In the genomic region with DNA sequence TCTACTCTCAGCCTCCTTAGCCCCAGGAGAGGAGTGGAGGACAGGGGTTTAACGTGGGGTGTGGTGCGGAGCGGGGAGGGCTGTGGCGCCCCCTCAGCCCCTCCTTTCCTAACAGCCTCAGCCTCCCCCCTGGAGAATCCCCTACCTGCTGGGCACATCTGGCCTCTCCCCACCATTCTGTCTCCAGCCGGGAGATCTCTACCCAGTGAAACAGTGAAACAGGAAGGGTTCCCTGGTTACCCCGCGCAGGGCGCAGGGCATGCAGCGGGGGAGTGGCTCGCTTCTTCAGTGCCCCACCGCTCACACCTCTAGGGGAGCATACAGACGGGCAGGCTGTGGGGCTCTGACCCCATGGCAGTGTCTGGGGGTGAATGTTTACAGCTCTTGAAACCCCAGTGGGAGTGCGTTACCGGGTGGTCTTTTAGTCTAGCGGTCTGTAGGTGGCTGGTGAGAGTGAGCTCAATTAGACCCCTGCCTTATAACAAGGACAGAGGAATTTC, we compare ENCODE assay signal across 1 cellular context.
A peak's percentile ranks its signal among the peaks of the same experiment; 100 is the strongest.
TF ChIP-seq lines count a peak whose summit lies in the region.

No MANE protein-coding gene starts in this region.

TF ChIP-seq in K562, 482 proteins besides CTCF, POLR2A, EP300 and RAD21 (continued from another document and continues in another):
- TF ChIP-seq, protein P1, sequence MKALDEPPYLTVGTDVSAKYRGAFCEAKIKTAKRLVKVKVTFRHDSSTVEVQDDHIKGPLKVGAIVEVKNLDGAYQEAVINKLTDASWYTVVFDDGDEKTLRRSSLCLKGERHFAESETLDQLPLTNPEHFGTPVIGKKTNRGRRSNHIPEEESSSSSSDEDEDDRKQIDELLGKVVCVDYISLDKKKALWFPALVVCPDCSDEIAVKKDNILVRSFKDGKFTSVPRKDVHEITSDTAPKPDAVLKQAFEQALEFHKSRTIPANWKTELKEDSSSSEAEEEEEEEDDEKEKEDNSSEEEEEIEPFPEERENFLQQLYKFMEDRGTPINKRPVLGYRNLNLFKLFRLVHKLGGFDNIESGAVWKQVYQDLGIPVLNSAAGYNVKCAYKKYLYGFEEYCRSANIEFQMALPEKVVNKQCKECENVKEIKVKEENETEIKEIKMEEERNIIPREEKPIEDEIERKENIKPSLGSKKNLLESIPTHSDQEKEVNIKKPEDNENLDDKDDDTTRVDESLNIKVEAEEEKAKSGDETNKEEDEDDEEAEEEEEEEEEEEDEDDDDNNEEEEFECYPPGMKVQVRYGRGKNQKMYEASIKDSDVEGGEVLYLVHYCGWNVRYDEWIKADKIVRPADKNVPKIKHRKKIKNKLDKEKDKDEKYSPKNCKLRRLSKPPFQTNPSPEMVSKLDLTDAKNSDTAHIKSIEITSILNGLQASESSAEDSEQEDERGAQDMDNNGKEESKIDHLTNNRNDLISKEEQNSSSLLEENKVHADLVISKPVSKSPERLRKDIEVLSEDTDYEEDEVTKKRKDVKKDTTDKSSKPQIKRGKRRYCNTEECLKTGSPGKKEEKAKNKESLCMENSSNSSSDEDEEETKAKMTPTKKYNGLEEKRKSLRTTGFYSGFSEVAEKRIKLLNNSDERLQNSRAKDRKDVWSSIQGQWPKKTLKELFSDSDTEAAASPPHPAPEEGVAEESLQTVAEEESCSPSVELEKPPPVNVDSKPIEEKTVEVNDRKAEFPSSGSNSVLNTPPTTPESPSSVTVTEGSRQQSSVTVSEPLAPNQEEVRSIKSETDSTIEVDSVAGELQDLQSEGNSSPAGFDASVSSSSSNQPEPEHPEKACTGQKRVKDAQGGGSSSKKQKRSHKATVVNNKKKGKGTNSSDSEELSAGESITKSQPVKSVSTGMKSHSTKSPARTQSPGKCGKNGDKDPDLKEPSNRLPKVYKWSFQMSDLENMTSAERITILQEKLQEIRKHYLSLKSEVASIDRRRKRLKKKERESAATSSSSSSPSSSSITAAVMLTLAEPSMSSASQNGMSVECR (CRISPR knock-in tag; IDR thresholded peaks at IDR 0.05) = no peak
- TF ChIP-seq, protein P2, sequence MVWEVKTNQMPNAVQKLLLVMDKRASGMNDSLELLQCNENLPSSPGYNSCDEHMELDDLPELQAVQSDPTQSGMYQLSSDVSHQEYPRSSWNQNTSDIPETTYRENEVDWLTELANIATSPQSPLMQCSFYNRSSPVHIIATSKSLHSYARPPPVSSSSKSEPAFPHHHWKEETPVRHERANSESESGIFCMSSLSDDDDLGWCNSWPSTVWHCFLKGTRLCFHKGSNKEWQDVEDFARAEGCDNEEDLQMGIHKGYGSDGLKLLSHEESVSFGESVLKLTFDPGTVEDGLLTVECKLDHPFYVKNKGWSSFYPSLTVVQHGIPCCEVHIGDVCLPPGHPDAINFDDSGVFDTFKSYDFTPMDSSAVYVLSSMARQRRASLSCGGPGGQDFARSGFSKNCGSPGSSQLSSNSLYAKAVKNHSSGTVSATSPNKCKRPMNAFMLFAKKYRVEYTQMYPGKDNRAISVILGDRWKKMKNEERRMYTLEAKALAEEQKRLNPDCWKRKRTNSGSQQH (CRISPR knock-in tag; IDR thresholded peaks at IDR 0.05) = peak; percentile 61
- 0 out of 2 replicates have a peak, but pooled peaks have one; percentile 52 for TF ChIP-seq IFI16 (CRISPR knock-in tag; IDR thresholded peaks at IDR 0.05)
- TF ChIP-seq, protein P3, sequence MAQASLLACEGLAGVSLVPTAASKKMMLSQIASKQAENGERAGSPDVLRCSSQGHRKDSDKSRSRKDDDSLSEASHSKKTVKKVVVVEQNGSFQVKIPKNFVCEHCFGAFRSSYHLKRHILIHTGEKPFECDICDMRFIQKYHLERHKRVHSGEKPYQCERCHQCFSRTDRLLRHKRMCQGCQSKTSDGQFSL (CRISPR knock-in tag; IDR thresholded peaks at IDR 0.05) = no peak
- TF ChIP-seq, protein P3 (tag; IDR thresholded peaks at IDR 0.05) = 0 out of 4 replicates have a peak, but pooled peaks of 1 of the 2 experiments have one; percentile 25
- peak; percentile 16; the same call in 1 of the 2 replicates for TF ChIP-seq MBD2 (IDR thresholded peaks at IDR 0.05; ENCODE audit: borderline replicate concordance, low read depth)
- 0 out of 2 replicates have a peak, but pooled peaks have one; percentile 9 for TF ChIP-seq SMC3 (conservative IDR thresholded peaks at IDR 0.05; ENCODE audit: insufficient read depth, low read depth, low read length)
- 0 out of 4 replicates have a peak, but pooled peaks of 1 of the 2 experiments have one; percentile 18 for TF ChIP-seq MAZ (CRISPR knock-in tag; conservative IDR thresholded peaks at IDR 0.05 in 1 of 2, IDR thresholded peaks at IDR 0.05 in 1 of 2)
- TF ChIP-seq ZFPM2 (CRISPR knock-in tag; IDR thresholded peaks at IDR 0.05) = 0 out of 2 replicates have a peak, but pooled peaks have one; percentile 7
- TF ChIP-seq, protein P4, sequence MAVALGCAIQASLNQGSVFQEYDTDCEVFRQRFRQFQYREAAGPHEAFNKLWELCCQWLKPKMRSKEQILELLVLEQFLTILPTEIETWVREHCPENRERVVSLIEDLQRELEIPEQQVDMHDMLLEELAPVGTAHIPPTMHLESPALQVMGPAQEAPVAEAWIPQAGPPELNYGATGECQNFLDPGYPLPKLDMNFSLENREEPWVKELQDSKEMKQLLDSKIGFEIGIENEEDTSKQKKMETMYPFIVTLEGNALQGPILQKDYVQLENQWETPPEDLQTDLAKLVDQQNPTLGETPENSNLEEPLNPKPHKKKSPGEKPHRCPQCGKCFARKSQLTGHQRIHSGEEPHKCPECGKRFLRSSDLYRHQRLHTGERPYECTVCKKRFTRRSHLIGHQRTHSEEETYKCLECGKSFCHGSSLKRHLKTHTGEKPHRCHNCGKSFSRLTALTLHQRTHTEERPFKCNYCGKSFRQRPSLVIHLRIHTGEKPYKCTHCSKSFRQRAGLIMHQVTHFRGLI (CRISPR knock-in tag; IDR thresholded peaks at IDR 0.05) = peak; percentile 69
- TF ChIP-seq PHB (CRISPR knock-in tag; IDR thresholded peaks at IDR 0.05) = peak; percentile 66; the same call in 1 of the 2 replicates
- 0 out of 2 replicates have a peak, but pooled peaks have one; percentile 47 for TF ChIP-seq PYGO2 (tag; IDR thresholded peaks at IDR 0.05)
- TF ChIP-seq RB1 (IDR thresholded peaks at IDR 0.05; ENCODE audit: low read depth) = 0 out of 2 replicates have a peak, but pooled peaks have one; percentile 18
- 0 out of 4 replicates have a peak, but pooled peaks have one; percentile 15 to 16 for TF ChIP-seq TBL1XR1 (IDR thresholded peaks at IDR 0.05; ENCODE audit: low read length in 2 of 2)
- TF ChIP-seq, protein P5, sequence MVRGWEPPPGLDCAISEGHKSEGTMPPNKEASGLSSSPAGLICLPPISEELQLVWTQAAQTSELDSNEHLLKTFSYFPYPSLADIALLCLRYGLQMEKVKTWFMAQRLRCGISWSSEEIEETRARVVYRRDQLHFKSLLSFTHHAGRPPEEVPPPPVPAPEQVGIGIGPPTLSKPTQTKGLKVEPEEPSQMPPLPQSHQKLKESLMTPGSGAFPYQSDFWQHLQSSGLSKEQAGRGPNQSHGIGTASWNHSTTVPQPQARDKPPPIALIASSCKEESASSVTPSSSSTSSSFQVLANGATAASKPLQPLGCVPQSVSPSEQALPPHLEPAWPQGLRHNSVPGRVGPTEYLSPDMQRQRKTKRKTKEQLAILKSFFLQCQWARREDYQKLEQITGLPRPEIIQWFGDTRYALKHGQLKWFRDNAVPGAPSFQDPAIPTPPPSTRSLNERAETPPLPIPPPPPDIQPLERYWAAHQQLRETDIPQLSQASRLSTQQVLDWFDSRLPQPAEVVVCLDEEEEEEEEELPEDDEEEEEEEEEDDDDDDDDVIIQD (CRISPR knock-in tag; IDR thresholded peaks at IDR 0.05) = peak; percentile 69; the same call in 1 of the 2 replicates
- TF ChIP-seq, protein P6, sequence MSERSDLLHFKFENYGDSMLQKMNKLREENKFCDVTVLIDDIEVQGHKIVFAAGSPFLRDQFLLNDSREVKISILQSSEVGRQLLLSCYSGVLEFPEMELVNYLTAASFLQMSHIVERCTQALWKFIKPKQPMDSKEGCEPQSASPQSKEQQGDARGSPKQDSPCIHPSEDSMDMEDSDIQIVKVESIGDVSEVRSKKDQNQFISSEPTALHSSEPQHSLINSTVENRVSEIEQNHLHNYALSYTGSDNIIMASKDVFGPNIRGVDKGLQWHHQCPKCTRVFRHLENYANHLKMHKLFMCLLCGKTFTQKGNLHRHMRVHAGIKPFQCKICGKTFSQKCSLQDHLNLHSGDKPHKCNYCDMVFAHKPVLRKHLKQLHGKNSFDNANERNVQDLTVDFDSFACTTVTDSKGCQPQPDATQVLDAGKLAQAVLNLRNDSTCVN (CRISPR knock-in tag; IDR thresholded peaks at IDR 0.05) = 0 out of 2 replicates have a peak, but pooled peaks have one; percentile 27
- TF ChIP-seq, protein P7, sequence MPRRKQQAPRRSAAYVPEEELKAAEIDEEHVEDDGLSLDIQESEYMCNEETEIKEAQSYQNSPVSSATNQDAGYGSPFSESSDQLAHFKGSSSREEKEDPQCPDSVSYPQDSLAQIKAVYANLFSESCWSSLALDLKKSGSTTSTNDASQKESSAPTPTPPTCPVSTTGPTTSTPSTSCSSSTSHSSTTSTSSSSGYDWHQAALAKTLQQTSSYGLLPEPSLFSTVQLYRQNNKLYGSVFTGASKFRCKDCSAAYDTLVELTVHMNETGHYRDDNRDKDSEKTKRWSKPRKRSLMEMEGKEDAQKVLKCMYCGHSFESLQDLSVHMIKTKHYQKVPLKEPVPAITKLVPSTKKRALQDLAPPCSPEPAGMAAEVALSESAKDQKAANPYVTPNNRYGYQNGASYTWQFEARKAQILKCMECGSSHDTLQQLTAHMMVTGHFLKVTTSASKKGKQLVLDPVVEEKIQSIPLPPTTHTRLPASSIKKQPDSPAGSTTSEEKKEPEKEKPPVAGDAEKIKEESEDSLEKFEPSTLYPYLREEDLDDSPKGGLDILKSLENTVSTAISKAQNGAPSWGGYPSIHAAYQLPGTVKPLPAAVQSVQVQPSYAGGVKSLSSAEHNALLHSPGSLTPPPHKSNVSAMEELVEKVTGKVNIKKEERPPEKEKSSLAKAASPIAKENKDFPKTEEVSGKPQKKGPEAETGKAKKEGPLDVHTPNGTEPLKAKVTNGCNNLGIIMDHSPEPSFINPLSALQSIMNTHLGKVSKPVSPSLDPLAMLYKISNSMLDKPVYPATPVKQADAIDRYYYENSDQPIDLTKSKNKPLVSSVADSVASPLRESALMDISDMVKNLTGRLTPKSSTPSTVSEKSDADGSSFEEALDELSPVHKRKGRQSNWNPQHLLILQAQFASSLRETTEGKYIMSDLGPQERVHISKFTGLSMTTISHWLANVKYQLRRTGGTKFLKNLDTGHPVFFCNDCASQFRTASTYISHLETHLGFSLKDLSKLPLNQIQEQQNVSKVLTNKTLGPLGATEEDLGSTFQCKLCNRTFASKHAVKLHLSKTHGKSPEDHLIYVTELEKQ (CRISPR knock-in tag; IDR thresholded peaks at IDR 0.05) = 0 out of 2 replicates have a peak, but pooled peaks have one; percentile 46
- no peak for TF ChIP-seq FUS (optimal IDR thresholded peaks at IDR 0.05; ENCODE audit: low read depth, low read length)
- TF ChIP-seq STAG1 (CRISPR knock-in tag; IDR thresholded peaks at IDR 0.05; ENCODE audit: borderline replicate concordance) = no peak
- peak; percentile 55; the same call in 1 of the 2 replicates for TF ChIP-seq PRMT5 (CRISPR knock-in tag; IDR thresholded peaks at IDR 0.05)
- 0 out of 2 replicates have a peak, but pooled peaks have one; percentile 52 for TF ChIP-seq ZNF311 (CRISPR knock-in tag; IDR thresholded peaks at IDR 0.05)
- 0 out of 2 replicates have a peak, but pooled peaks have one; percentile 34 for TF ChIP-seq PTBP1 (IDR thresholded peaks at IDR 0.05; ENCODE audit: low read depth, low read length)
- TF ChIP-seq FOXA1 (IDR thresholded peaks at IDR 0.05; ENCODE audit: borderline replicate concordance) = no peak
- TF ChIP-seq, protein P8, sequence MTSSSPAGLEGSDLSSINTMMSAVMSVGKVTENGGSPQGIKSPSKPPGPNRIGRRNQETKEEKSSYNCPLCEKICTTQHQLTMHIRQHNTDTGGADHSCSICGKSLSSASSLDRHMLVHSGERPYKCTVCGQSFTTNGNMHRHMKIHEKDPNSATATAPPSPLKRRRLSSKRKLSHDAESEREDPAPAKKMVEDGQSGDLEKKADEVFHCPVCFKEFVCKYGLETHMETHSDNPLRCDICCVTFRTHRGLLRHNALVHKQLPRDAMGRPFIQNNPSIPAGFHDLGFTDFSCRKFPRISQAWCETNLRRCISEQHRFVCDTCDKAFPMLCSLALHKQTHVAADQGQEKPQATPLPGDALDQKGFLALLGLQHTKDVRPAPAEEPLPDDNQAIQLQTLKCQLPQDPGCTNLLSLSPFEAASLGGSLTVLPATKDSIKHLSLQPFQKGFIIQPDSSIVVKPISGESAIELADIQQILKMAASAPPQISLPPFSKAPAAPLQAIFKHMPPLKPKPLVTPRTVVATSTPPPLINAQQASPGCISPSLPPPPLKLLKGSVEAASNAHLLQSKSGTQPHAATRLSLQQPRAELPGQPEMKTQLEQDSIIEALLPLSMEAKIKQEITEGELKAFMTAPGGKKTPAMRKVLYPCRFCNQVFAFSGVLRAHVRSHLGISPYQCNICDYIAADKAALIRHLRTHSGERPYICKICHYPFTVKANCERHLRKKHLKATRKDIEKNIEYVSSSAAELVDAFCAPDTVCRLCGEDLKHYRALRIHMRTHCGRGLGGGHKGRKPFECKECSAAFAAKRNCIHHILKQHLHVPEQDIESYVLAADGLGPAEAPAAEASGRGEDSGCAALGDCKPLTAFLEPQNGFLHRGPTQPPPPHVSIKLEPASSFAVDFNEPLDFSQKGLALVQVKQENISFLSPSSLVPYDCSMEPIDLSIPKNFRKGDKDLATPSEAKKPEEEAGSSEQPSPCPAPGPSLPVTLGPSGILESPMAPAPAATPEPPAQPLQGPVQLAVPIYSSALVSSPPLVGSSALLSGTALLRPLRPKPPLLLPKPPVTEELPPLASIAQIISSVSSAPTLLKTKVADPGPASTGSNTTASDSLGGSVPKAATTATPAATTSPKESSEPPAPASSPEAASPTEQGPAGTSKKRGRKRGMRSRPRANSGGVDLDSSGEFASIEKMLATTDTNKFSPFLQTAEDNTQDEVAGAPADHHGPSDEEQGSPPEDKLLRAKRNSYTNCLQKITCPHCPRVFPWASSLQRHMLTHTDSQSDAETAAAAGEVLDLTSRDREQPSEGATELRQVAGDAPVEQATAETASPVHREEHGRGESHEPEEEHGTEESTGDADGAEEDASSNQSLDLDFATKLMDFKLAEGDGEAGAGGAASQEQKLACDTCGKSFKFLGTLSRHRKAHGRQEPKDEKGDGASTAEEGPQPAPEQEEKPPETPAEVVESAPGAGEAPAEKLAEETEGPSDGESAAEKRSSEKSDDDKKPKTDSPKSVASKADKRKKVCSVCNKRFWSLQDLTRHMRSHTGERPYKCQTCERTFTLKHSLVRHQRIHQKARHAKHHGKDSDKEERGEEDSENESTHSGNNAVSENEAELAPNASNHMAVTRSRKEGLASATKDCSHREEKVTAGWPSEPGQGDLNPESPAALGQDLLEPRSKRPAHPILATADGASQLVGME (CRISPR knock-in tag; IDR thresholded peaks at IDR 0.05) = peak; percentile 59; the same call in 1 of the 2 replicates
- 0 out of 2 replicates have a peak, but pooled peaks have one; percentile 17 for TF ChIP-seq NR4A1 (CRISPR knock-in tag; IDR thresholded peaks at IDR 0.05)
- TF ChIP-seq NR4A1 (tag; IDR thresholded peaks at IDR 0.05) = no peak
- TF ChIP-seq, protein P9, sequence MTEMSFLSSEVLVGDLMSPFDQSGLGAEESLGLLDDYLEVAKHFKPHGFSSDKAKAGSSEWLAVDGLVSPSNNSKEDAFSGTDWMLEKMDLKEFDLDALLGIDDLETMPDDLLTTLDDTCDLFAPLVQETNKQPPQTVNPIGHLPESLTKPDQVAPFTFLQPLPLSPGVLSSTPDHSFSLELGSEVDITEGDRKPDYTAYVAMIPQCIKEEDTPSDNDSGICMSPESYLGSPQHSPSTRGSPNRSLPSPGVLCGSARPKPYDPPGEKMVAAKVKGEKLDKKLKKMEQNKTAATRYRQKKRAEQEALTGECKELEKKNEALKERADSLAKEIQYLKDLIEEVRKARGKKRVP (CRISPR knock-in tag; IDR thresholded peaks at IDR 0.05) = no peak
- 0 out of 2 replicates have a peak, but pooled peaks have one; percentile 12 for TF ChIP-seq ZNF707 (CRISPR knock-in tag; conservative IDR thresholded peaks at IDR 0.05)
- TF ChIP-seq ZNF785 (CRISPR knock-in tag; IDR thresholded peaks at IDR 0.05) = 0 out of 2 replicates have a peak, but pooled peaks have one; percentile 46
